Comparison of ENCODE assay signal across 28 cellular contexts in genomic region chr2:38265461-38265860, GRCh38.
"Had no signal": no experiment of that assay in that cellular context is flagged by ENCODE, and none has a peak within 500 bp of the region (broad histone marks: within the 10 kb centered on the region; RNA-seq: fewer than 3 reads in every experiment).

No MANE protein-coding gene starts in this region.

- FAIRE-seq: endothelial cell of umbilical vein, keratinocyte, pancreas, small intestine had no signal

- H2AFZ ChIP-seq: hepatocyte had no signal

- DNase-seq: activated CD4-positive, alpha-beta memory T cell treated with anti-CD3 and anti-CD28 coated beads for 36 hours; activated CD4-positive, alpha-beta T cell treated with anti-CD3 and anti-CD28 coated beads, Interleukin-2, amount 10 ng/mL, durations not matched to agents 24 days and 14 days; activated CD4-positive, CD25-positive, alpha-beta regulatory T cell treated with anti-CD3 and anti-CD28 coated beads, Interleukin-2, amount 50 U/mL, for 72 hours; activated CD8-positive, alpha-beta memory T cell treated with anti-CD3 and anti-CD28 coated beads, Interleukin-2, amount 50 U/mL, for 4 hours; activated gamma-delta T cell treated with Interleukin-2 at 50 U/mL for 16 hours; activated naive CD8-positive, alpha-beta T cell treated with anti-CD3 and anti-CD28 coated beads, Interleukin-2, amount 50 U/mL, for 24 hours; activated T-cell treated with anti-CD3 and anti-CD28 coated beads, Interleukin-2, amount 50 U/mL, for 1 hour; amygdala; central memory CD4-positive, alpha-beta T cell; gastrocnemius medialis; glutamatergic neuron; left colon; mammary epithelial cell; nucleus accumbens; pancreas; retina; sigmoid colon; small intestine; stimulated activated CD4-positive, alpha-beta T cell treated with anti-CD3 and anti-CD28 coated beads, Interleukin-2, amount 100 ng/mL, for 24 hours; stimulated activated naive B cell treated with anti-CD40 and anti-IgM and Interleukin-4, amounts not matched to agents 10 μg/mL and 1 μg/mL and 100 μg/mL, for 72 hours; stomach; T-helper 2 cell; upper lobe of left lung had no signal

- H3K79me2 ChIP-seq: hepatocyte had no signal

- H3K27ac ChIP-seq: hepatocyte, pancreas, sigmoid colon had no signal

- H3K36me3 ChIP-seq: gastrocnemius medialis, pancreas, prostate gland, sigmoid colon, stomach, upper lobe of left lung had no signal

- H3K4me3 ChIP-seq: gastrocnemius medialis, hepatocyte, pancreas, prostate gland, sigmoid colon, stomach, upper lobe of left lung had no signal

- ATAC-seq: activated naive CD8-positive, alpha-beta T cell treated with anti-CD3 and anti-CD28 coated beads, Interleukin-2, amount 50 U/mL, for 24 hours; esophagus mucosa; gastrocnemius medialis; left colon; pancreas; stimulated activated naive B cell treated with anti-CD40 and anti-IgM and Interleukin-4, amounts not matched to agents 10 μg/mL and 1 μg/mL and 100 μg/mL, for 72 hours had no signal

- H3K27me3 ChIP-seq: gastrocnemius medialis, hepatocyte, pancreas, sigmoid colon, stomach, upper lobe of left lung had no signal

- H3K4me1 ChIP-seq: gastrocnemius medialis, pancreas, prostate gland, sigmoid colon, upper lobe of left lung had no signal

- H3K9me3 ChIP-seq: gastrocnemius medialis, pancreas, prostate gland, sigmoid colon, stomach, upper lobe of left lung had no signal

- H3K4me2 ChIP-seq: hepatocyte had no signal
